14 cellular contexts compared by ENCODE assay signal in the genomic region with DNA sequence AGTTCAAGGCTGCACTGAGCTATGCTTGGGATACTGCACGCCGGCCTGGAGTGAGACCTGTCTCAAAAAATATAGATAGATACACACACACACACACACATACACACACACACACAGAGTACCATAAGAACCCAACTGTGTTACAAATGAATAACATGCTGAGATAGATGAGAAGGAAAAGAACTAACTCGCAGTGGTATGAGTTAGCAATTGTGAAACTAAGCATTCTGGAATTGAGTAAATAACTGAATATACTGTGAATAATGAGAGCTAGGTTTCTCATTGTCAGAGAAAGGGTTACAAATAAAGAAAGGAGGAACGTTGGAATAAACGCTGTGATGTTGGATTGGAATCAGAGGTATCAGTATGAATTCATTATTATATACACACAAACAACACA. TPM values are rescaled to one million over a fixed set of nuclear protein-coding genes. Genes with fewer than 3 reads are reported as not detected.
DNase-seq lines count a peak whose midpoint lies in the region; ATAC-seq lines count a peak whose summit lies in the region.
"Had no signal": no experiment of that assay in that cellular context is flagged by ENCODE, and none has a peak within 500 bp of the region (broad histone marks: within the 10 kb centered on the region; RNA-seq: fewer than 3 reads in every experiment).

No MANE protein-coding gene starts in this region.

- peak in 1 of 2 donors; percentile 34 for DNase-seq in activated naive CD4-positive, alpha-beta T cell treated with anti-CD3 and anti-CD28 coated beads, Interleukin-2, amount 50 U/mL, for 72 hours (ENCODE audit: low spot score in 2 of 2)
- no peak for DNase-seq in activated naive CD4-positive, alpha-beta T cell treated with Interleukin-2 at 50 U/mL for 16 hours
- DNase-seq in Right ventricle myocardium inferior (ENCODE audit: missing footprints) (no peak), NCI-H146 (lab: John Stamatoyannopoulos, UW) (no peak), RKO (ENCODE audit: low spot score) (no peak), NCI-H1048 (lab: John Stamatoyannopoulos, UW) (no peak)
- DNase-seq: activated effector memory CD4-positive, alpha-beta T cell treated with anti-CD3 and anti-CD28 coated beads, Interleukin-2, amount 50 U/mL, for 16 hours; cerebellar nuclear complex; DMS79 treated with DMSO at 0.1 percent for 48 hours; esophagus squamous epithelium; sigmoid colon; uterus had no signal

- no peaks in the 10 kb centered on the region for H3K36me3 Mint-ChIP-seq in activated naive CD4-positive, alpha-beta T cell treated with anti-CD3 and anti-CD28 coated beads, Interleukin-2, amount 50 U/mL, for 72 hours

- H3K27ac Mint-ChIP-seq in activated naive CD4-positive, alpha-beta T cell treated with anti-CD3 and anti-CD28 coated beads, Interleukin-2, amount 50 U/mL, for 72 hours: peak overlapping the region in 1 of 2 donors; percentile 45

- intact Hi-C loops in Right ventricle myocardium inferior (cut with DNase I): no loop called here

- peak; percentile 43 to 84 for ATAC-seq in activated naive CD4-positive, alpha-beta T cell treated with anti-CD3 and anti-CD28 coated beads, Interleukin-2, amount 50 U/mL, for 72 hours
- peak; percentile 79 for ATAC-seq in GM21576 (IDR thresholded peaks at IDR 0.05; ENCODE audit: unreplicated experiment)
- ATAC-seq in HG03108 (IDR thresholded peaks at IDR 0.05; ENCODE audit: unreplicated experiment): peak; percentile 72
- ATAC-seq in Right ventricle myocardium inferior: no peak

- H3K9me3 Mint-ChIP-seq in activated naive CD4-positive, alpha-beta T cell treated with anti-CD3 and anti-CD28 coated beads, Interleukin-2, amount 50 U/mL, for 72 hours: no peaks in the 10 kb centered on the region

RNA-seq across cellular contexts. Expression of a gene that starts 14.6 kb away (rescaled TPM):
- total RNA-seq in activated naive CD4-positive, alpha-beta T cell treated with anti-CD3 and anti-CD28 coated beads, Interleukin-2, amount 50 U/mL, for 72 hours: not detected
- total RNA-seq in Right ventricle myocardium inferior: not detected

RNA-seq across cellular contexts. Expression of a gene that starts 30.0 kb away (rescaled TPM):
- 10 to 100 TPM in 1 of 2 donors, 1 to 10 TPM in 1; 3.0 to 14.1 TPM for total RNA-seq in activated naive CD4-positive, alpha-beta T cell treated with anti-CD3 and anti-CD28 coated beads, Interleukin-2, amount 50 U/mL, for 72 hours
- total RNA-seq in Right ventricle myocardium inferior: 31.4 TPM
